ENCODE assay signal across 8 cellular contexts in the genomic region with DNA sequence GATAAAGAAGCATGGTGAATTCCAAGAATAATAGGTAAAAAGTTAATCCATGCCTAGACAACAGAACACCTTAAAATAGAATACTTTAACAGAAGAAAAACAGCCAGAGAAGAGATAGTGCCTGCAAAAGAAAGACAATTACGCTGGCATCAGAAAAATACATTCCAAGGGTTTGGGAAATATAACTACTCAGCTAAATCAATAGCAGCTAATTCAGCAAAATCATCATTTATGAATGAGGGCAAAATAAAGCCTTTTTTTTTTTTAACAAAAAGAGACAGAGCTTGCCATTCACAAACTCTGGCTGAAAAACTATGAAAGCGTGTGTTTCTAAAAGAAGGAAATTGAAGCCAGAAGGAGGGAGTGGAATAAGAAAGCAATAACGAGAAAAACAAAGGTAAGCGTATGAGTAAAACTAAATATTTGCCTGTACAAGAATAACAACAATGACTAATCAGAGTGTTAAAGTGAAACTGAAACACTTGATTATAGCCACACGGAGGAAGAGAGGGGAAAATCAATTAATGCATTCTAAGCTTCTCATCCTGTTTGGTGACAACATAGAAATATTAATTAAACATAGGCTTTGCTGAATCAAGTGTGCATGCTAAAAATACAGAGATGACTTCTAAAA.
DNase-seq lines count a peak whose midpoint lies in the region; ATAC-seq, FAIRE-seq and TF ChIP-seq lines count a peak whose summit lies in the region.

No MANE protein-coding gene starts in this region.

- TF ChIP-seq CTCF in Panc1 (IDR thresholded peaks at IDR 0.05) (no peak), D721Med (IDR thresholded peaks at IDR 0.05; ENCODE audit: insufficient read depth, missing control alignments) (no peak)

- no peak for DNase-seq in Panc1 (ENCODE audit: low read depth, low spot score)
- DNase-seq in left colon = no peak
- no peak for DNase-seq in middle frontal gyrus (ENCODE audit: extremely low spot score, low spot score)
- DNase-seq in cerebellar nuclear complex (lab: John Stamatoyannopoulos, UW) = no peak
- DNase-seq in D721Med (ENCODE audit: insufficient read length, low spot score) = no peak
- no peak for DNase-seq in frontal cortex (ENCODE audit: low spot score in 2 of 2)

- CTCF ChIA-PET in Panc1 (lab: Charles Lee) = no interaction called here

- no TSS peak for BruUV-seq in Panc1 (replicated peaks; lab: Mats Ljungman, UMichigan)

- H3K27ac ChIP-seq in Panc1 (ENCODE audit: low read length) = no peak overlapping the region

- intact Hi-C loops in Panc1 (cut with micrococcal nuclease; ENCODE audit: unreplicated experiment) (no loop called here), left colon (cut with DNase I, micrococcal nuclease) (no loop called here)

- peak; percentile 85 for ATAC-seq in GM18502 (IDR thresholded peaks at IDR 0.05; ENCODE audit: poor library complexity, unreplicated experiment)
- ATAC-seq in HG02623 (IDR thresholded peaks at IDR 0.05; ENCODE audit: unreplicated experiment) = peak; percentile 60
- ATAC-seq in Panc1 = no peak; the same call in 1 of the 2 replicates
- peak; percentile 64 for ATAC-seq in left colon

- H3K4me1 ChIP-seq in Panc1 (ENCODE audit: control insufficient read depth, insufficient read depth, low read length) = no peaks in the 10 kb centered on the region

- FAIRE-seq in D721Med (lab: Jason Lieb, UNC) = no peak
- no peak for FAIRE-seq in frontal cortex (lab: Jason Lieb, UNC)

- in situ Hi-C loops in Panc1 (cut with HindIII; ENCODE audit: low pct_unique_long_range_greater_than_20kb, low sequenced_read_pairs) = no loop called here

- POLR2A ChIA-PET in Panc1 (lab: Charles Lee) = no interaction called here

- no peaks in the 10 kb centered on the region for H3K36me3 ChIP-seq in Panc1 (ENCODE audit: control insufficient read depth, insufficient read depth, low read length)

- peaks cover 3% of the 10 kb centered on the region; the same call in 1 of the 2 replicates for H3K27me3 ChIP-seq in Panc1 (ENCODE audit: control insufficient read depth, insufficient read depth, low read length)

- no peaks in the 10 kb centered on the region for H3K9me3 ChIP-seq in Panc1 (ENCODE audit: control insufficient read depth, insufficient read depth, low read depth, low read length)

- H3K4me3 ChIP-seq in Panc1 (ENCODE audit: low read depth in 2 of 2, low read length in 2 of 2) = peak overlapping the region; percentile 3 to 17; a peak in 2 of 4 replicates
